Comparison of ENCODE assay signal across 8 cellular contexts in genomic region chr7:100157069-100157333, GRCh38. TPM values are rescaled to one million over a fixed set of nuclear protein-coding genes. Genes with fewer than 3 reads are reported as not detected.
DNase-seq lines count a peak whose midpoint lies in the region; ATAC-seq, FAIRE-seq and TF ChIP-seq lines count a peak whose summit lies in the region.

No MANE protein-coding gene starts in this region.

- 0 out of 2 replicates have a peak, but pooled peaks cover 6% of the 10 kb centered on the region for H3F3A ChIP-seq in GM23248 (ENCODE audit: insufficient read depth)

- intact Hi-C loops in endothelial cell of umbilical vein (cut with micrococcal nuclease) (no loop called here), prostate gland (cut with DNase I) (no loop called here)

- no TSS peak for BruUV-seq in endothelial cell of umbilical vein (replicated peaks; lab: Mats Ljungman, UMichigan)

- no peaks in the 10 kb centered on the region; the same call in 1 of the 2 replicates for H4K20me1 ChIP-seq in GM23248 (ENCODE audit: insufficient read depth)
- no peaks in the 10 kb centered on the region for H4K20me1 ChIP-seq in endothelial cell of umbilical vein (replicated peaks; ENCODE audit: control insufficient read depth, extremely low read depth, insufficient read depth, low read length)

- POLR2A ChIA-PET in RWPE1 (lab: Yijun Ruan, JAX; ENCODE audit: low non-redundant PET) (interaction anchor here (1.0 kb wide), 1 partner anchor 25 kb away, joined by 3 read pairs; no protein-coding TSS in a partner anchor), endothelial cell of umbilical vein (lab: Charles Lee) (no interaction called here)

- H3K27ac ChIP-seq in GM23248 (no peak overlapping the region), RWPE1 (peak overlapping the region; percentile 93), endothelial cell of umbilical vein (ENCODE audit: insufficient read depth, low read depth, low read length) (no peak overlapping the region), rectal smooth muscle tissue (ENCODE audit: low read depth, low read length) (no peak overlapping the region), prostate gland (no peak overlapping the region)

- H3K9ac ChIP-seq in GM23248 (no peak overlapping the region; the same call in 1 of the 2 replicates), endothelial cell of umbilical vein (replicated peaks; ENCODE audit: extremely low read depth, insufficient read depth, low read length) (no peak overlapping the region), rectal smooth muscle tissue (ENCODE audit: low read length) (no peak overlapping the region)

- dilution Hi-C loops in endothelial cell of umbilical vein (cut with MboI; ENCODE audit: extremely low pct_ligation_motif_present, low sequenced_read_pairs), result no loop called here

- H3K4me2 ChIP-seq in GM23248 (ENCODE audit: unreplicated experiment), result peak overlapping the region; percentile 79
- H3K4me2 ChIP-seq in endothelial cell of umbilical vein (ENCODE audit: insufficient read depth, low read length), result peak overlapping the region; percentile 90

- H3K4me1 ChIP-seq in GM23248 (ENCODE audit: insufficient read depth) (peaks cover 5% of the 10 kb centered on the region; the same call in 1 of the 2 replicates), endothelial cell of umbilical vein (ENCODE audit: control insufficient read depth, extremely low read depth, insufficient read depth, low read length) (peaks cover 14% of the 10 kb centered on the region), rectal smooth muscle tissue (ENCODE audit: control insufficient read depth, insufficient read depth, low read length) (peaks cover 5% of the 10 kb centered on the region), prostate gland (replicated peaks) (no peaks in the 10 kb centered on the region)

- FAIRE-seq in endothelial cell of umbilical vein (lab: Jason Lieb, UNC), result no peak

- WGBS in GM23248 (ENCODE audit: low coverage in 1 of 2, low lambda C conversion rate in 2 of 2, missing lambda C conversion rate in 2 of 2), 2 experiments, result 91 to 97% methylated on average over 5 of the region's 5 CpGs
- 75% methylated on average over 5 of the region's 5 CpGs for WGBS in prostate gland

- H3K9me3 ChIP-seq in GM23248 (ENCODE audit: low read depth), result no peaks in the 10 kb centered on the region
- no peaks in the 10 kb centered on the region for H3K9me3 ChIP-seq in endothelial cell of umbilical vein (replicated peaks; ENCODE audit: control insufficient read depth, insufficient read depth, low read length)
- H3K9me3 ChIP-seq in prostate gland, result no peaks in the 10 kb centered on the region

- CTCF ChIA-PET in RWPE1 (lab: Yijun Ruan, JAX) (interaction anchor here (0.5 kb wide), 1 partner anchor 30 kb away, joined by 5 read pairs; the partner anchor contains the start of gene MBLAC1), endothelial cell of umbilical vein (lab: Charles Lee) (interaction anchor here (1.0 to 3.0 kb wide), 6 partner anchors 8 to 251 kb away, joined by 3 to 10 read pairs (median 5); partner anchors contain the start of genes GAL3ST4 and LAMTOR4)

- in situ Hi-C loops in GM23248 (cut with MboI), result no loop called here

- no peak for ATAC-seq in GM21381 (IDR thresholded peaks at IDR 0.05; ENCODE audit: unreplicated experiment)
- ATAC-seq in GM21723 (IDR thresholded peaks at IDR 0.05; ENCODE audit: unreplicated experiment), result no peak

- H3K36me3 ChIP-seq in GM23248 (ENCODE audit: low read depth) (no peaks in the 10 kb centered on the region; the same call in 1 of the 2 replicates), endothelial cell of umbilical vein (ENCODE audit: control insufficient read depth in 2 of 2, extremely low read depth in 1 of 2, insufficient read depth in 2 of 2, low read length in 2 of 2) (peaks cover 0 to 17% of the 10 kb centered on the region in 2 experiments), rectal smooth muscle tissue (ENCODE audit: control insufficient read depth, insufficient read depth, low read length) (peaks cover 13% of the 10 kb centered on the region), prostate gland (peaks cover 0 to 4% of the 10 kb centered on the region in 2 donors)

- H3K4me3 ChIP-seq in GM23248 (peak overlapping the region; percentile 97), endothelial cell of umbilical vein (replicated peaks in 1 of 3; ENCODE audit: insufficient read depth in 1 of 3, low read depth in 1 of 3, low read length in 3 of 3) (no peak overlapping the region), rectal smooth muscle tissue (ENCODE audit: low read length) (peak overlapping the region; percentile 77), prostate gland (no peak overlapping the region)

- H3K9me2 ChIP-seq in GM23248 (ENCODE audit: insufficient read depth), result no peaks in the 10 kb centered on the region

- TF ChIP-seq CTCF in RWPE1 (conservative IDR thresholded peaks at IDR 0.05; ENCODE audit: low read depth) (no peak), endothelial cell of umbilical vein (IDR thresholded peaks at IDR 0.05; ENCODE audit: extremely low read depth in 1 of 2, insufficient read depth in 1 of 2, low read depth in 1 of 2, low read length in 2 of 2) (no peak), prostate gland (IDR thresholded peaks at IDR 0.05) (no peak)

- H2AFZ ChIP-seq in GM23248 (no peak overlapping the region), endothelial cell of umbilical vein (ENCODE audit: low read depth, low read length) (no peak overlapping the region)

- H3K79me2 ChIP-seq in GM23248 (ENCODE audit: insufficient read depth) (peaks cover 19% of the 10 kb centered on the region; the same call in 1 of the 2 replicates), endothelial cell of umbilical vein (ENCODE audit: control insufficient read depth, insufficient read depth, low read length) (no peaks in the 10 kb centered on the region)

- TF ChIP-seq POLR2A in endothelial cell of umbilical vein (IDR thresholded peaks at IDR 0.05; ENCODE audit: low read depth, low read length) (no peak), prostate gland (IDR thresholded peaks at IDR 0.05) (no peak)

- no peak for DNase-seq in GM23248
- no peak for DNase-seq in RWPE1 (ENCODE audit: low spot score)
- DNase-seq in endothelial cell of umbilical vein (ENCODE audit: low read depth, low spot score), result no peak
- DNase-seq in prostate gland (ENCODE audit: low spot score), result no peak
- DNase-seq in NK-92 treated with Interleukin-12 subunit alpha and Interleukin-12 subunit beta, amount 100 ng/mL, for 24 hours (lab: John Stamatoyannopoulos, UW), result no peak

- H3K9me1 ChIP-seq in endothelial cell of umbilical vein (replicated peaks; ENCODE audit: control insufficient read depth, extremely low read depth, insufficient read depth, low read length), result no peaks in the 10 kb centered on the region

- no peaks in the 10 kb centered on the region for H3K27me3 ChIP-seq in GM23248 (replicated peaks; ENCODE audit: insufficient read depth)
- H3K27me3 ChIP-seq in endothelial cell of umbilical vein (ENCODE audit: control insufficient read depth in 2 of 2, insufficient read depth in 2 of 2, low read length in 2 of 2), result no peaks in the 10 kb centered on the region
- H3K27me3 ChIP-seq in rectal smooth muscle tissue (ENCODE audit: control insufficient read depth, insufficient read depth, low read length), result no peaks in the 10 kb centered on the region
- H3K27me3 ChIP-seq in prostate gland (replicated peaks; ENCODE audit: insufficient read depth), result no peaks in the 10 kb centered on the region

RNA-seq across cellular contexts. Expression of gene TRAPPC14, which starts 1.5 kb away (rescaled TPM):
- total RNA-seq in GM23248 (2014; rRNA removed; shearing (Covaris generic)), result 7.0 and 11.8 TPM in 2 replicates
- polyA plus RNA-seq in GM23248 (2016; fragmentation: Nextera tagmentation; extraction: Ambion mirVana) (5.1 and 5.8 TPM in 2 replicates), endothelial cell of umbilical vein (13.3 and 15.6 TPM in 2 replicates)
- total RNA-seq in endothelial cell of umbilical vein (23.0 and 24.0 TPM in 2 replicates), prostate gland (10 to 100 TPM; 21.2 to 43.4 TPM)
- polyA plus RNA-seq in endothelial cell of umbilical vein (2011; cell fraction: cytosol; rRNA removed), result 4.8 and 6.4 TPM in 2 replicates
- 33.0 and 43.5 TPM in 2 replicates for polyA plus RNA-seq in endothelial cell of umbilical vein (2011; cell fraction: nucleus; rRNA removed)
- polyA plus RNA-seq in endothelial cell of umbilical vein (2012), result 11.5 and 14.8 TPM in 2 replicates
- 7.4 and 10.9 TPM in 2 replicates for polyA minus RNA-seq in endothelial cell of umbilical vein
- polyA minus RNA-seq in endothelial cell of umbilical vein (2011; cell fraction: cytosol; rRNA and poly(A)+ RNA removed), result 2.5 TPM
- 12.8 and 15.9 TPM in 2 replicates for polyA minus RNA-seq in endothelial cell of umbilical vein (2011; cell fraction: nucleus; rRNA and poly(A)+ RNA removed)

RNA-seq across cellular contexts. Expression of gene LAMTOR4, which starts 8.3 kb away (rescaled TPM):
- total RNA-seq in GM23248 (2014; rRNA removed; shearing (Covaris generic)), result 49.4 and 54.0 TPM in 2 replicates
- polyA plus RNA-seq in GM23248 (2016; fragmentation: Nextera tagmentation; extraction: Ambion mirVana) (92.2 and 96.7 TPM in 2 replicates), endothelial cell of umbilical vein (492 and 520 TPM in 2 replicates)
- total RNA-seq in endothelial cell of umbilical vein (139 and 140 TPM in 2 replicates), prostate gland (100 to 1,000 TPM; 213 to 243 TPM)
- 365 and 372 TPM in 2 replicates for polyA plus RNA-seq in endothelial cell of umbilical vein (2011; cell fraction: cytosol; rRNA removed)
- polyA plus RNA-seq in endothelial cell of umbilical vein (2011; cell fraction: nucleus; rRNA removed), result 129 and 144 TPM in 2 replicates
- 117 and 140 TPM in 2 replicates for polyA plus RNA-seq in endothelial cell of umbilical vein (2012)
- polyA minus RNA-seq in endothelial cell of umbilical vein, result 58.4 and 65.6 TPM in 2 replicates
- 36.8 TPM for polyA minus RNA-seq in endothelial cell of umbilical vein (2011; cell fraction: cytosol; rRNA and poly(A)+ RNA removed)
- 15.3 and 20.3 TPM in 2 replicates for polyA minus RNA-seq in endothelial cell of umbilical vein (2011; cell fraction: nucleus; rRNA and poly(A)+ RNA removed)

RNA-seq across cellular contexts. Expression of gene GAL3ST4, which starts 11.4 kb away (rescaled TPM):
- total RNA-seq in GM23248 (2014; rRNA removed; shearing (Covaris generic)), result 0.51 and 1.6 TPM in 2 replicates
- polyA plus RNA-seq in GM23248 (2016; fragmentation: Nextera tagmentation; extraction: Ambion mirVana) (1.5 TPM in 2 replicates), endothelial cell of umbilical vein (14.6 and 16.7 TPM in 2 replicates)
- total RNA-seq in endothelial cell of umbilical vein (6.6 and 7.9 TPM in 2 replicates), prostate gland (10 to 100 TPM in 1 of 2 donors, 1 to 10 TPM in 1; 4.1 to 10.2 TPM)
- 8.5 and 8.6 TPM in 2 replicates for polyA plus RNA-seq in endothelial cell of umbilical vein (2011; cell fraction: cytosol; rRNA removed)
- 13.4 and 13.8 TPM in 2 replicates for polyA plus RNA-seq in endothelial cell of umbilical vein (2011; cell fraction: nucleus; rRNA removed)
- polyA plus RNA-seq in endothelial cell of umbilical vein (2012), result 6.1 and 7.6 TPM in 2 replicates
- polyA minus RNA-seq in endothelial cell of umbilical vein, result 8.4 and 9.6 TPM in 2 replicates
- polyA minus RNA-seq in endothelial cell of umbilical vein (2011; cell fraction: cytosol; rRNA and poly(A)+ RNA removed), result not detected
- 2.5 and 3.1 TPM in 2 replicates for polyA minus RNA-seq in endothelial cell of umbilical vein (2011; cell fraction: nucleus; rRNA and poly(A)+ RNA removed)

RNA-seq across cellular contexts. Expression of gene GPC2, which starts 20.2 kb away (rescaled TPM):
- total RNA-seq in GM23248 (2014; rRNA removed; shearing (Covaris generic)), result 0.22 and 1.0 TPM in 2 replicates
- polyA plus RNA-seq in GM23248 (2016; fragmentation: Nextera tagmentation; extraction: Ambion mirVana) (0.16 TPM in 1 of 2 replicates, not detected in the other), endothelial cell of umbilical vein (9.2 and 10.7 TPM in 2 replicates)
- total RNA-seq in endothelial cell of umbilical vein (17.5 and 20.9 TPM in 2 replicates), prostate gland (1 to 10 TPM; 1.7 to 2.8 TPM)
- polyA plus RNA-seq in endothelial cell of umbilical vein (2011; cell fraction: cytosol; rRNA removed), result 2.4 and 4.7 TPM in 2 replicates
- 66.7 and 78.9 TPM in 2 replicates for polyA plus RNA-seq in endothelial cell of umbilical vein (2011; cell fraction: nucleus; rRNA removed)
- 8.5 TPM in 2 replicates for polyA plus RNA-seq in endothelial cell of umbilical vein (2012)
- 6.0 and 7.7 TPM in 2 replicates for polyA minus RNA-seq in endothelial cell of umbilical vein
- polyA minus RNA-seq in endothelial cell of umbilical vein (2011; cell fraction: cytosol; rRNA and poly(A)+ RNA removed), result 0.82 TPM
- polyA minus RNA-seq in endothelial cell of umbilical vein (2011; cell fraction: nucleus; rRNA and poly(A)+ RNA removed), result 18.7 and 20.9 TPM in 2 replicates

RNA-seq across cellular contexts. Expression of gene STAG3, which starts 20.7 kb away (rescaled TPM):
- total RNA-seq in GM23248 (2014; rRNA removed; shearing (Covaris generic)), result 0.97 TPM in 1 of 2 replicates, not detected in the other
- polyA plus RNA-seq in GM23248 (2016; fragmentation: Nextera tagmentation; extraction: Ambion mirVana) (0.65 and 1.1 TPM in 2 replicates), endothelial cell of umbilical vein (0.29 and 0.40 TPM in 2 replicates)
- total RNA-seq in endothelial cell of umbilical vein (0.55 and 1.4 TPM in 2 replicates), prostate gland (10 to 100 TPM in 1 of 2 donors, 1 to 10 TPM in 1; 1.8 to 37.6 TPM)
- 0.16 and 0.22 TPM in 2 replicates for polyA plus RNA-seq in endothelial cell of umbilical vein (2011; cell fraction: cytosol; rRNA removed)
- 2.5 and 2.7 TPM in 2 replicates for polyA plus RNA-seq in endothelial cell of umbilical vein (2011; cell fraction: nucleus; rRNA removed)
- 3.1 TPM in 2 replicates for polyA plus RNA-seq in endothelial cell of umbilical vein (2012)
- 0.81 and 2.1 TPM in 2 replicates for polyA minus RNA-seq in endothelial cell of umbilical vein
- polyA minus RNA-seq in endothelial cell of umbilical vein (2011; cell fraction: cytosol; rRNA and poly(A)+ RNA removed), result not detected
- polyA minus RNA-seq in endothelial cell of umbilical vein (2011; cell fraction: nucleus; rRNA and poly(A)+ RNA removed), result 1.1 and 1.2 TPM in 2 replicates

Comparison
In these comparisons a context has a peak if more than half of its experiments do, and no peak if none do; other contexts are left out.
1. H3K4me3 ChIP-seq: peak in GM23248 (single experiment) and rectal smooth muscle tissue (single experiment); none in endothelial cell of umbilical vein (0 of 3) and prostate gland (0 of 2).